ENCODE assay signal across 8 cellular contexts in genomic region chr7:100469227-100470044, GRCh38. TPM values are rescaled to one million over a fixed set of nuclear protein-coding genes. Genes with fewer than 3 reads are reported as not detected.
DNase-seq lines count a peak whose midpoint lies in the region; ATAC-seq and TF ChIP-seq lines count a peak whose summit lies in the region.

No MANE protein-coding gene starts in this region.

- peak; percentile 92 for TF ChIP-seq CTCF in psoas muscle (IDR thresholded peaks at IDR 0.05)

- intact Hi-C loops in cardiac septum (cut with DNase I): loop anchor here (1.0 to 5.0 kb wide), 3 partner anchors 90 to 253 kb away; partner anchors contain the start of genes EPO and GIGYF1
- intact Hi-C loops in psoas muscle (cut with DNase I): loop anchor here (1.0 to 10.0 kb wide), 5 partner anchors 13 to 255 kb away; partner anchors contain the start of genes EPO (in 1 of the 2), GIGYF1 (in 1 of the 2) and NYAP1 (in 1 of the 2)
- intact Hi-C loops in aorta (cut with DNase I): loop anchor here (1.0 to 10.0 kb wide), 5 partner anchors 14 to 385 kb away; partner anchors contain the start of genes GIGYF1 (in 2 of the 2), EPO (in 1 of the 2), NYAP1 (in 1 of the 2) and SLC12A9 (in 1 of the 2)

- H3K36me3 ChIP-seq in psoas muscle (ENCODE audit: insufficient read depth in 1 of 2, low read depth in 1 of 2): peaks cover 0 to 29% of the 10 kb centered on the region in 2 donors
- no peaks in the 10 kb centered on the region for H3K36me3 ChIP-seq in aorta (ENCODE audit: control insufficient read depth in 1 of 2, insufficient read depth in 2 of 2, low read length in 1 of 2)

- H3K9me3 ChIP-seq in psoas muscle (no peaks in the 10 kb centered on the region), aorta (ENCODE audit: control insufficient read depth, low read length) (no peaks in the 10 kb centered on the region)

- H3K27me3 ChIP-seq in psoas muscle (ENCODE audit: insufficient read depth in 3 of 3, low read length in 2 of 3) (no peaks in the 10 kb centered on the region), aorta (ENCODE audit: control insufficient read depth in 1 of 2, insufficient read depth in 2 of 2, low read length in 1 of 2) (no peaks in the 10 kb centered on the region)

- 31 to 45% (median 34%) methylated on average over 11 to 13 of the region's 13 CpGs for WGBS in psoas muscle, 3 donors
- WGBS in aorta, 2 donors: 30 to 37% methylated on average over 12 to 13 of the region's 13 CpGs

- no peak overlapping the region for H3K4me3 Mint-ChIP-seq in T-cell
- no peak overlapping the region for H3K4me3 Mint-ChIP-seq in activated naive CD8-positive, alpha-beta T cell treated with anti-CD3 and anti-CD28 coated beads, Interleukin-2, amount 50 U/mL, for 24 hours

- H3K27me3 Mint-ChIP-seq in T-cell: no peaks in the 10 kb centered on the region
- H3K27me3 Mint-ChIP-seq in activated naive CD8-positive, alpha-beta T cell treated with anti-CD3 and anti-CD28 coated beads, Interleukin-2, amount 50 U/mL, for 24 hours: no peaks in the 10 kb centered on the region

- peaks cover 5% of the 10 kb centered on the region for H3K36me3 Mint-ChIP-seq in T-cell
- peaks cover 9% of the 10 kb centered on the region for H3K36me3 Mint-ChIP-seq in activated naive CD8-positive, alpha-beta T cell treated with anti-CD3 and anti-CD28 coated beads, Interleukin-2, amount 50 U/mL, for 24 hours (ENCODE audit: low read depth)

- ATAC-seq in GM18907 (IDR thresholded peaks at IDR 0.05; ENCODE audit: unreplicated experiment) (peak; percentile 56), T-cell (replicated peaks in 1 of 4) (peak; percentile 83 to 93 (median 89)), psoas muscle (peak; percentile 84 to 87 (median 86)), aorta (ENCODE audit: low FRiP score) (peak; percentile 91)
- ATAC-seq in activated naive CD8-positive, alpha-beta T cell treated with anti-CD3 and anti-CD28 coated beads, Interleukin-2, amount 50 U/mL, for 24 hours: peak; percentile 82

- no peak overlapping the region for H3K4me3 ChIP-seq in psoas muscle
- no peak overlapping the region for H3K4me3 ChIP-seq in aorta (ENCODE audit: low read length in 2 of 2)

- H3K27ac ChIP-seq in psoas muscle (no peak overlapping the region), aorta (ENCODE audit: low read depth in 1 of 2, low read length in 2 of 2) (no peak overlapping the region)

- POLR2A ChIA-PET in T-cell (lab: Charles Lee): interaction anchor here in 1 of 2 donors (0.6 kb wide), 3 partner anchors 10 to 61 kb away, joined by 3 to 5 read pairs (median 4); no protein-coding TSS in a partner anchor

- peaks cover 11% of the 10 kb centered on the region for H3K4me1 ChIP-seq in psoas muscle
- no peaks in the 10 kb centered on the region for H3K4me1 ChIP-seq in aorta (ENCODE audit: control insufficient read depth in 1 of 2, insufficient read depth in 2 of 2, low read length in 2 of 2)

- peaks cover 23 to 37% (median 36%) of the 10 kb centered on the region in 3 donors for H3K4me1 Mint-ChIP-seq in T-cell
- peaks cover 26% of the 10 kb centered on the region for H3K4me1 Mint-ChIP-seq in activated naive CD8-positive, alpha-beta T cell treated with anti-CD3 and anti-CD28 coated beads, Interleukin-2, amount 50 U/mL, for 24 hours

- CTCF ChIA-PET in T-cell (lab: Charles Lee): interaction anchor here (0.5 to 1.9 kb wide), 19 partner anchors 13 to 422 kb away, joined by 3 to 17 read pairs (median 6); partner anchors contain the start of genes NYAP1 (in 2 of the 2), AGFG2 (in 1 of the 2) and MEPCE (in 1 of the 2)

- H3K9me3 Mint-ChIP-seq in T-cell: no peaks in the 10 kb centered on the region
- H3K9me3 Mint-ChIP-seq in activated naive CD8-positive, alpha-beta T cell treated with anti-CD3 and anti-CD28 coated beads, Interleukin-2, amount 50 U/mL, for 24 hours: no peaks in the 10 kb centered on the region

- H3K27ac Mint-ChIP-seq in T-cell: peak overlapping the region; percentile 70 to 73
- no peak overlapping the region for H3K27ac Mint-ChIP-seq in activated naive CD8-positive, alpha-beta T cell treated with anti-CD3 and anti-CD28 coated beads, Interleukin-2, amount 50 U/mL, for 24 hours

- DNase-seq in AG08395 (ENCODE audit: low spot score) (peak; percentile 91), NCI-H1092 treated with DMSO at 0.1 percent for 48 hours (lab: John Stamatoyannopoulos, UW) (peak; percentile 66), T-cell (peak; percentile 40 to 87 (median 76)), cardiac septum (ENCODE audit: low spot score) (peak; percentile 94), psoas muscle (peak; percentile 88 to 94), aorta (peak; percentile 91 to 97)
- peak; percentile 91 for DNase-seq in activated naive CD8-positive, alpha-beta T cell treated with anti-CD3 and anti-CD28 coated beads, Interleukin-2, amount 50 U/mL, for 24 hours

RNA-seq across cellular contexts. Expression of gene SPACDR, which starts 5.4 kb away (rescaled TPM):
- total RNA-seq in T-cell: 1 to 10 TPM; 1.3 to 4.0 (median 3.3) TPM
- total RNA-seq in cardiac septum: 1.1 TPM
- not detected for total RNA-seq in psoas muscle
- polyA plus RNA-seq in psoas muscle: under 1 TPM in 2 of 3 donors, not detected in 1; 0.17 to 0.25 TPM
- total RNA-seq in aorta: 1 to 10 TPM; 1.0 to 2.0 TPM
- polyA plus RNA-seq in aorta: under 1 TPM in 1 of 2 donors, not detected in 1; 0.31 TPM

RNA-seq across cellular contexts. Expression of gene TSC22D4, which starts 9.6 kb away (rescaled TPM):
- total RNA-seq in T-cell (100 to 1,000 TPM in 4 of 5 donors, 10 to 100 TPM in 1; 85.2 to 160 (median 148) TPM), cardiac septum (35.0 TPM), psoas muscle (10 to 100 TPM; 15.7 to 23.6 (median 17.6) TPM), aorta (10 to 100 TPM; 31.2 to 46.5 TPM)
- polyA plus RNA-seq in psoas muscle (10 to 100 TPM; 16.4 to 24.8 (median 16.7) TPM), aorta (10 to 100 TPM; 18.8 to 35.5 TPM)

RNA-seq across cellular contexts. Expression of gene NYAP1, which starts 14.3 kb away (rescaled TPM):
- total RNA-seq in T-cell: 1 to 10 TPM in 2 of 5 donors, under 1 TPM in 3; 0.50 to 1.4 (median 0.99) TPM
- 0.22 TPM for total RNA-seq in cardiac septum
- total RNA-seq in psoas muscle: under 1 TPM; 0.08 to 0.32 (median 0.12) TPM
- polyA plus RNA-seq in psoas muscle: under 1 TPM; 0.12 to 0.23 (median 0.21) TPM
- total RNA-seq in aorta: 1 to 10 TPM in 1 of 2 donors, under 1 TPM in 1; 0.75 to 1.3 TPM
- polyA plus RNA-seq in aorta: under 1 TPM; 0.18 to 0.25 TPM

RNA-seq across cellular contexts. Expression of gene PPP1R35, which starts 33.1 kb away (rescaled TPM):
- total RNA-seq in T-cell (100 to 1,000 TPM in 2 of 5 donors, 10 to 100 TPM in 3; 32.8 to 117 (median 98.6) TPM), cardiac septum (15.7 TPM), psoas muscle (10 to 100 TPM in 3 of 4 donors, 1 to 10 TPM in 1; 8.0 to 17.9 (median 13.0) TPM), aorta (10 to 100 TPM; 24.7 to 29.7 TPM)
- polyA plus RNA-seq in psoas muscle (10 to 100 TPM in 2 of 3 donors, 1 to 10 TPM in 1; 9.8 to 22.4 (median 12.8) TPM), aorta (10 to 100 TPM; 16.0 to 69.5 TPM)

RNA-seq across cellular contexts. Expression of gene MEPCE, which starts 39.8 kb away (rescaled TPM):
- total RNA-seq in T-cell (10 to 100 TPM; 50.6 to 63.2 (median 60.3) TPM), cardiac septum (19.7 TPM), psoas muscle (10 to 100 TPM; 27.2 to 41.5 (median 36.9) TPM), aorta (10 to 100 TPM; 26.3 to 31.8 TPM)
- polyA plus RNA-seq in psoas muscle (10 to 100 TPM; 28.7 to 40.5 (median 29.5) TPM), aorta (10 to 100 TPM; 13.0 to 27.2 TPM)
